Comparison of ENCODE assay signal across 11 cellular contexts in the genomic region with DNA sequence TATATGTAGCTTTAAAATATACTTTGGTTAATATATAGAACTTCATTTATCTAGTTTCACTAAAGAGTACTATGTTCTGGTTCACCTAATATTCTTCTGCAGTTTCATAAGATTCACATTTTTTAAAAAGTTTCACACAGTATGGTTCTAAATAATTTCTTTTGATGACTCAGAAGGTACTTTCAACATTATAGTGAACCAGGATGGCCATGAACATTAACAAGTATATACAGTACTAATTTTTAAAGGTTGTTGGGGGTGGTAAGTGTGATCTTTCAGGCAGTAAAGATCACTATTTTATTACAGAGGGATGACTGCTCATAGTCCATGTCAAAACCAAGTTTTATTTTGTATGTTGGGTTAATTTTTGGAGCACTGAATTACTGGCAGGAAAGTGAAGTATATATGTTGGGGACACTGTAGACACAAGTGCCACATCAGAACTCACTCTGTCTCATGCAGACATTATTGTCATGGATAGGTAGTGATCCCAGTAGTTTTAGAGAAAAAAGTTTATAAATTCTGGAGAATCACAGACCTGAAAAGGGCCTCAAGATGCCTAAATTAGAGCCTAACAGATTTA. TPM values are rescaled to one million over a fixed set of nuclear protein-coding genes. Genes with fewer than 3 reads are reported as not detected.
A peak's percentile ranks its signal among the peaks of the same experiment; 100 is the strongest.
DNase-seq lines count a peak whose midpoint lies in the region; ATAC-seq and TF ChIP-seq lines count a peak whose summit lies in the region.
"Had no signal": no experiment of that assay in that cellular context is flagged by ENCODE, and none has a peak within 500 bp of the region (broad histone marks: within the 10 kb centered on the region; RNA-seq: fewer than 3 reads in every experiment).

No MANE protein-coding gene starts in this region.

- H3K4me1 ChIP-seq in IMR-90 (ENCODE audit: control insufficient read depth, insufficient read depth, low read length) (peaks cover 26% of the 10 kb centered on the region), prostate gland (replicated peaks) (peaks cover 4% of the 10 kb centered on the region)
- H3K4me1 ChIP-seq: BLaER1 had no signal

- H3K4me2 ChIP-seq in IMR-90 (ENCODE audit: low read depth, low read length), result no peak overlapping the region; the same call in 1 of the 2 replicates
- H3K4me2 ChIP-seq: BLaER1, KMS-11 had no signal

- peak; percentile 14 for DNase-seq in GM12865 (ENCODE audit: low read depth)
- peak; percentile 32 for DNase-seq in IMR-90
- DNase-seq in endothelial cell (ENCODE audit: low spot score), result no peak
- DNase-seq in prostate gland (ENCODE audit: low spot score), result no peak
- DNase-seq in hepatic stellate cell (ENCODE audit: low spot score), result no peak
- DNase-seq in activated effector memory CD4-positive, alpha-beta T cell treated with anti-CD3 and anti-CD28 coated beads, Interleukin-2, amount 50 U/mL, for 16 hours, result no peak
- DNase-seq: left lung had no signal

- dilution Hi-C loops in IMR-90 (cut with HindIII; ENCODE audit: low sequenced_read_pairs, unreplicated experiment), result no loop called here

- no peak overlapping the region for H2BK120ac ChIP-seq in IMR-90 (ENCODE audit: low read depth, low read length)

- H3K4ac ChIP-seq in IMR-90 (ENCODE audit: low read depth, low read length), result peak overlapping the region; percentile 12; the same call in 1 of the 2 replicates

- no peak overlapping the region for H3K9ac ChIP-seq in IMR-90 (ENCODE audit: low read depth, low read length)
- H3K9ac ChIP-seq: BLaER1, KMS-11 had no signal

- H3K9me3 ChIP-seq in IMR-90 (ENCODE audit: control insufficient read depth, insufficient read depth, low read length) (no peaks in the 10 kb centered on the region), prostate gland (no peaks in the 10 kb centered on the region)
- H3K9me3 ChIP-seq: BLaER1, left lung had no signal

- peaks cover 9% of the 10 kb centered on the region; the same call in 1 of the 2 replicates for H4K20me1 ChIP-seq in IMR-90 (ENCODE audit: insufficient read depth, low read length)

- no peak overlapping the region for H3K27ac ChIP-seq in IMR-90 (ENCODE audit: insufficient read depth, low read length)
- peak overlapping the region; percentile 39 to 50 for H3K27ac ChIP-seq in prostate gland
- H3K27ac ChIP-seq: BLaER1, KMS-11 had no signal

- H3K27me3 ChIP-seq in IMR-90 (ENCODE audit: control insufficient read depth, insufficient read depth, low read length) (no peaks in the 10 kb centered on the region), prostate gland (replicated peaks; ENCODE audit: insufficient read depth) (no peaks in the 10 kb centered on the region)
- H3K27me3 ChIP-seq: BLaER1, left lung had no signal

- peak overlapping the region; percentile 9; the same call in 1 of the 2 replicates for H3K23ac ChIP-seq in IMR-90 (ENCODE audit: low read depth, low read length)

- peaks cover 37% of the 10 kb centered on the region for H3K4me1 Mint-ChIP-seq in endothelial cell (ENCODE audit: unreplicated experiment)

- peak overlapping the region; percentile 52; the same call in 1 of the 2 replicates for H3K18ac ChIP-seq in IMR-90 (ENCODE audit: low read depth, low read length)

- no peaks in the 10 kb centered on the region for H3K9me3 Mint-ChIP-seq in endothelial cell (ENCODE audit: unreplicated experiment)

- H3K27me3 Mint-ChIP-seq in endothelial cell (ENCODE audit: unreplicated experiment), result no peaks in the 10 kb centered on the region

- peaks cover 21% of the 10 kb centered on the region for H3K9me1 ChIP-seq in IMR-90 (ENCODE audit: insufficient read depth, low read length)

- ATAC-seq in IMR-90 (ENCODE audit: low read depth) (no peak; the same call in 1 of the 2 replicates), GM19467 (IDR thresholded peaks at IDR 0.05; ENCODE audit: unreplicated experiment) (no peak), HG02623 (IDR thresholded peaks at IDR 0.05; ENCODE audit: unreplicated experiment) (no peak)

- no peak overlapping the region for H2AK5ac ChIP-seq in IMR-90 (ENCODE audit: low read depth, low read length)

- H3K14ac ChIP-seq in IMR-90 (replicated peaks; ENCODE audit: low read depth, low read length), result no peak overlapping the region

- BruUV-seq in IMR-90 (replicated peaks; lab: Mats Ljungman, UMichigan), result no TSS peak

- peak overlapping the region in 1 of 2 experiments; percentile 10; a peak in 1 of 4 replicates for H4K8ac ChIP-seq in IMR-90 (ENCODE audit: low read depth in 2 of 2, low read length in 2 of 2)

- peak overlapping the region; percentile 91 for H2BK5ac ChIP-seq in IMR-90 (ENCODE audit: low read depth, low read length, poor library complexity, severe bottlenecking)

- H2AK9ac ChIP-seq in IMR-90 (replicated peaks; ENCODE audit: low read depth, low read length, poor library complexity), result no peak overlapping the region

- TF ChIP-seq CTCF in GM12865 (IDR thresholded peaks at IDR 0.05; ENCODE audit: insufficient read depth, low read depth, low read length, missing control alignments) (no peak), IMR-90 (conservative IDR thresholded peaks at IDR 0.05; ENCODE audit: low read depth, low read length) (no peak), endothelial cell (IDR thresholded peaks at IDR 0.05; ENCODE audit: unreplicated experiment) (no peak), prostate gland (IDR thresholded peaks at IDR 0.05) (no peak)

- no peak overlapping the region for H3K4me3 Mint-ChIP-seq in endothelial cell (ENCODE audit: unreplicated experiment)

- peak overlapping the region; percentile 33 for H3K27ac Mint-ChIP-seq in endothelial cell (ENCODE audit: unreplicated experiment)

- no peak overlapping the region for H2AFZ ChIP-seq in IMR-90 (replicated peaks; ENCODE audit: low read length, poor library complexity)

- POLR2A ChIA-PET in IMR-90 (lab: Charles Lee; ENCODE audit: unreplicated experiment), result interaction anchor here (0.9 kb wide), 1 partner anchor 115 kb away, joined by 4 read pairs; no protein-coding TSS in a partner anchor

- H3K36me3 Mint-ChIP-seq in endothelial cell (ENCODE audit: low read depth, unreplicated experiment), result peaks cover 15% of the 10 kb centered on the region

- intact Hi-C loops in IMR-90 (cut with micrococcal nuclease) (loop anchor here (10.0 kb wide), 1 partner anchor 48 kb away; no protein-coding TSS in a partner anchor), prostate gland (cut with DNase I) (loop anchor here (5.0 kb wide), 1 partner anchor 181 kb away; no protein-coding TSS in a partner anchor)

- no peak overlapping the region for H4K91ac ChIP-seq in IMR-90 (ENCODE audit: insufficient read depth, low read depth, low read length)

- TF ChIP-seq POLR2A in IMR-90 (IDR thresholded peaks at IDR 0.05; ENCODE audit: low read depth, low read length) (no peak), prostate gland (IDR thresholded peaks at IDR 0.05) (no peak)

- no peak overlapping the region for H2BK20ac ChIP-seq in IMR-90 (ENCODE audit: low read depth, low read length)

- H3K4me3 ChIP-seq in GM12865 (ENCODE audit: low read depth, low read length), result no peak overlapping the region
- no peak overlapping the region for H3K4me3 ChIP-seq in IMR-90 (ENCODE audit: insufficient read depth, low read depth, low read length)
- H3K4me3 ChIP-seq in prostate gland, result no peak overlapping the region
- H3K4me3 ChIP-seq: BLaER1, left lung had no signal

- H3K79me1 ChIP-seq in IMR-90 (ENCODE audit: low read depth in 1 of 2, low read length in 2 of 2), result peaks cover 39 to 80% of the 10 kb centered on the region in 2 experiments

- H4K5ac ChIP-seq in IMR-90 (ENCODE audit: low read depth, low read length), result no peak overlapping the region

- H3K36me3 ChIP-seq in IMR-90 (ENCODE audit: control insufficient read depth, insufficient read depth, low read length) (peaks cover 16% of the 10 kb centered on the region), prostate gland (peaks cover 0 to 5% of the 10 kb centered on the region in 2 donors)

- no peak overlapping the region for H3K56ac ChIP-seq in IMR-90 (ENCODE audit: extremely low read depth, insufficient read depth, low read length)

- CTCF ChIA-PET in IMR-90 (lab: Yijun Ruan, JAX), result interaction anchor here (1.6 kb wide), 1 partner anchor 153 kb away, joined by 3 read pairs; no protein-coding TSS in a partner anchor

- in situ Hi-C loops in IMR-90 (cut with MboI; ENCODE audit: low sequenced_read_pairs), result no loop called here

- H2BK15ac ChIP-seq in IMR-90 (ENCODE audit: low read depth, low read length), result 0 out of 3 replicates have a peak overlapping the region, but pooled peaks have one; percentile 16

- TF ChIP-seq RAD21 in IMR-90 (IDR thresholded peaks at IDR 0.05; ENCODE audit: low read length), result no peak

TF ChIP-seq in IMR-90, 13 proteins besides CTCF, POLR2A, EP300 and RAD21:
- TF ChIP-seq, protein P1, sequence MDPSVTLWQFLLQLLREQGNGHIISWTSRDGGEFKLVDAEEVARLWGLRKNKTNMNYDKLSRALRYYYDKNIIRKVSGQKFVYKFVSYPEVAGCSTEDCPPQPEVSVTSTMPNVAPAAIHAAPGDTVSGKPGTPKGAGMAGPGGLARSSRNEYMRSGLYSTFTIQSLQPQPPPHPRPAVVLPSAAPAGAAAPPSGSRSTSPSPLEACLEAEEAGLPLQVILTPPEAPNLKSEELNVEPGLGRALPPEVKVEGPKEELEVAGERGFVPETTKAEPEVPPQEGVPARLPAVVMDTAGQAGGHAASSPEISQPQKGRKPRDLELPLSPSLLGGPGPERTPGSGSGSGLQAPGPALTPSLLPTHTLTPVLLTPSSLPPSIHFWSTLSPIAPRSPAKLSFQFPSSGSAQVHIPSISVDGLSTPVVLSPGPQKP (IDR thresholded peaks at IDR 0.05; ENCODE audit: borderline replicate concordance, low read depth, low read length), result no peak
- no peak for TF ChIP-seq FOS (IDR thresholded peaks at IDR 0.05; ENCODE audit: low read depth, low read length)
- no peak for TF ChIP-seq SMC3 (IDR thresholded peaks at IDR 0.05; ENCODE audit: low read depth, low read length)
- no peak for TF ChIP-seq RFX5 (IDR thresholded peaks at IDR 0.05; ENCODE audit: low read depth, low read length)

RNA-seq across cellular contexts. Expression of gene DCAF5, which starts 60.0 kb away (rescaled TPM):
- total RNA-seq in IMR-90 (2012; rRNA removed) (12.2 and 17.6 TPM in 2 replicates), endothelial cell (ENCODE audit: unreplicated experiment) (72.0 TPM), prostate gland (10 to 100 TPM; 25.3 to 67.4 TPM)
- polyA plus RNA-seq in IMR-90 (2012; rRNA removed), result 29.9 and 30.4 TPM in 2 replicates
- polyA plus RNA-seq in IMR-90 (2012; cell fraction: cytosol; rRNA removed), result 21.1 and 22.7 TPM in 2 replicates
- 90.6 and 91.2 TPM in 2 replicates for polyA plus RNA-seq in IMR-90 (2012; cell fraction: nucleus; rRNA removed; ENCODE audit: low replicate concordance)

Comparison
In these comparisons a context has a peak if more than half of its experiments do, and no peak if none do; other contexts are left out.
1. DNase-seq: peak in GM12865 (single experiment) and IMR-90 (single experiment); none in endothelial cell (single experiment), prostate gland (single experiment), hepatic stellate cell (single experiment) and activated effector memory CD4-positive, alpha-beta T cell treated with anti-CD3 and anti-CD28 coated beads, Interleukin-2, amount 50 U/mL, for 16 hours (single experiment).